Comparison of ENCODE assay signal across 15 cellular contexts in genomic region chr4:142473218-142473959, GRCh38.
A peak's percentile ranks its signal among the peaks of the same experiment; 100 is the strongest.
DNase-seq lines count a peak whose midpoint lies in the region; ATAC-seq and TF ChIP-seq lines count a peak whose summit lies in the region.
"Had no signal": no experiment of that assay in that cellular context is flagged by ENCODE, and none has a peak within 500 bp of the region (broad histone marks: within the 10 kb centered on the region; RNA-seq: fewer than 3 reads in every experiment).

No MANE protein-coding gene starts in this region.

- DNase-seq in Right ventricle myocardium superior = peak; percentile 50
- DNase-seq in cardiac septum (ENCODE audit: low spot score) = no peak
- peak; percentile 83 for DNase-seq in PC-3
- DNase-seq in left cardiac atrium = peak; percentile 28
- peak; percentile 67 to 79 for DNase-seq in thyroid gland
- no peak for DNase-seq in NCI-H82 treated with DMSO at 0.1 percent for 48 hours (lab: John Stamatoyannopoulos, UW; ENCODE audit: unreplicated experiment)
- no peak for DNase-seq in NCI-H82 (lab: John Stamatoyannopoulos, UW)
- no peak for DNase-seq in head of caudate nucleus
- DNase-seq: activated CD4-positive, alpha-beta T cell treated with anti-CD3 and anti-CD28 coated beads for 36 hours; activated effector memory CD4-positive, alpha-beta T cell treated with Interleukin-2 at 50 U/mL for 16 hours; caudate nucleus; NCI-H526 treated with DMSO at 0.1 percent for 48 hours; nephron progenitor cell; SW 1271 had no signal

- POLR2A ChIA-PET in PC-3 (lab: Charles Lee; ENCODE audit: unreplicated experiment) = interaction anchor here (0.5 to 1.8 kb wide), 7 partner anchors 66 to 440 kb away, joined by 3 to 11 read pairs (median 5); no protein-coding TSS in a partner anchor

- no peaks in the 10 kb centered on the region for H4K20me1 ChIP-seq in PC-3 (ENCODE audit: low read length)

- no peak for ATAC-seq in Right ventricle myocardium superior (ENCODE audit: poor library complexity)
- no peak; the same call in 1 of the 2 replicates for ATAC-seq in PC-3
- peak in 1 of 2 donors; percentile 73 for ATAC-seq in left cardiac atrium
- ATAC-seq: activated CD4-positive, alpha-beta T cell treated with anti-CD3 and anti-CD28 coated beads for 36 hours had no signal

- peak overlapping the region; percentile 87 for H3K9ac ChIP-seq in PC-3 (ENCODE audit: low read length)

- H3F3A ChIP-seq in PC-3 (ENCODE audit: low read length, unreplicated experiment) = peaks cover 15% of the 10 kb centered on the region

- H3K9me2 ChIP-seq in PC-3 (replicated peaks; ENCODE audit: low read length) = no peaks in the 10 kb centered on the region

- WGBS in thyroid gland, 2 donors = 66 to 74% methylated on average over 3 to 5 of the region's 5 CpGs

- TF ChIP-seq POLR2A in thyroid gland (IDR thresholded peaks at IDR 0.05) = no peak

- H3K9me3 ChIP-seq in PC-3 (ENCODE audit: low read length) = no peaks in the 10 kb centered on the region
- H3K9me3 ChIP-seq in thyroid gland = no peaks in the 10 kb centered on the region
- H3K9me3 ChIP-seq: vagina had no signal

- H3K27ac ChIP-seq in PC-3 (ENCODE audit: low read length) (peak overlapping the region; percentile 99), thyroid gland (peak overlapping the region in 1 of 3 donors; percentile 29)
- H3K27ac ChIP-seq: vagina had no signal

- intact Hi-C loops in Right ventricle myocardium superior (cut with DNase I) (no loop called here), cardiac septum (cut with DNase I) (no loop called here), PC-3 (cut with micrococcal nuclease) (loop anchor here (5.0 kb wide), 1 partner anchor 121 kb away; no protein-coding TSS in a partner anchor), left cardiac atrium (cut with DNase I) (no loop called here), thyroid gland (cut with DNase I) (no loop called here), head of caudate nucleus (cut with DNase I) (no loop called here)

- H3K36me3 ChIP-seq in PC-3 (ENCODE audit: low read depth, low read length) (peaks cover 2% of the 10 kb centered on the region; the same call in 1 of the 2 replicates), thyroid gland (no peaks in the 10 kb centered on the region)
- H3K36me3 ChIP-seq: vagina had no signal

- no peaks in the 10 kb centered on the region for H3K27me3 ChIP-seq in PC-3 (ENCODE audit: low read length)
- H3K27me3 ChIP-seq in thyroid gland = no peaks in the 10 kb centered on the region
- H3K27me3 ChIP-seq: vagina had no signal

- TF ChIP-seq CTCF in PC-3 (conservative IDR thresholded peaks at IDR 0.05; ENCODE audit: low read depth, low read length) (no peak), thyroid gland (IDR thresholded peaks at IDR 0.05) (no peak)

- H3K4me1 ChIP-seq in PC-3 (ENCODE audit: insufficient read depth, low read length) (peaks cover 50% of the 10 kb centered on the region), thyroid gland (peaks cover 8 to 15% of the 10 kb centered on the region in 2 donors)
- H3K4me1 ChIP-seq: vagina had no signal

- BruUV-seq in PC-3 (replicated peaks; lab: Mats Ljungman, UMichigan) = no TSS peak

- H2AFZ ChIP-seq in PC-3 (ENCODE audit: low read length) = peak overlapping the region; percentile 27; the same call in 1 of the 2 replicates

- CTCF ChIA-PET in PC-3 (lab: Charles Lee) = interaction anchor here (0.9 kb wide), 1 partner anchor 76 kb away, joined by 3 read pairs; no protein-coding TSS in a partner anchor

- H3K79me2 ChIP-seq in PC-3 (ENCODE audit: low read length) = peaks cover 46% of the 10 kb centered on the region

- peak overlapping the region; percentile 78 for H3K4me2 ChIP-seq in PC-3 (ENCODE audit: low read length)

- H3K4me3 ChIP-seq in PC-3 (ENCODE audit: low read length) (peak overlapping the region; percentile 63), thyroid gland (replicated peaks in 1 of 3) (no peak overlapping the region)
- H3K4me3 ChIP-seq: vagina had no signal

Comparison
In these comparisons a context has a peak if more than half of its experiments do, and no peak if none do; other contexts are left out.
1. DNase-seq: peak in Right ventricle myocardium superior (single experiment), PC-3 (single experiment), left cardiac atrium (single experiment) and thyroid gland (2 of 2); none in cardiac septum (single experiment), NCI-H82 treated with DMSO at 0.1 percent for 48 hours (single experiment), NCI-H82 (single experiment) and head of caudate nucleus (0 of 42).